Comparison of ENCODE assay signal across 1 cellular context in genomic region chr10:102645388-102645740, GRCh38.
TF ChIP-seq lines count a peak whose summit lies in the region.

No MANE protein-coding gene starts in this region.

TF ChIP-seq in A549, 52 proteins besides CTCF, POLR2A, EP300 and RAD21 (continued from another document):
- TF ChIP-seq HMGXB4 (CRISPR knock-in tag; IDR thresholded peaks at IDR 0.05; ENCODE audit: borderline replicate concordance) (no peak), ZFP36 (IDR thresholded peaks at IDR 0.05; ENCODE audit: borderline replicate concordance, partially characterized antibody) (no peak), KDM5A (IDR thresholded peaks at IDR 0.05) (no peak), CEBPB (IDR thresholded peaks at IDR 0.05) (no peak)
